Comparison of ENCODE assay signal across 11 cellular contexts in genomic region chr5:79200573-79201183, GRCh38. TPM values are rescaled to one million over a fixed set of nuclear protein-coding genes. Genes with fewer than 3 reads are reported as not detected.
DNase-seq lines count a peak whose midpoint lies in the region; FAIRE-seq and TF ChIP-seq lines count a peak whose summit lies in the region.
"Had no signal": no experiment of that assay in that cellular context is flagged by ENCODE, and none has a peak within 500 bp of the region (broad histone marks: within the 10 kb centered on the region; RNA-seq: fewer than 3 reads in every experiment).

No MANE protein-coding gene starts in this region.

- H3K4me1 ChIP-seq in OCI-LY1 (ENCODE audit: insufficient read depth, low read length, severe bottlenecking) (no peaks in the 10 kb centered on the region), fibroblast of lung (ENCODE audit: control insufficient read depth, extremely low read depth, insufficient read depth, low read length) (no peaks in the 10 kb centered on the region)

- no peak overlapping the region for H3K4me3 ChIP-seq in OCI-LY1 (ENCODE audit: low read depth, low read length, poor library complexity, severe bottlenecking)
- H3K4me3 ChIP-seq in fibroblast of lung (replicated peaks in 1 of 4; ENCODE audit: control extremely low read depth in 1 of 4, insufficient read depth in 1 of 4, low read depth in 3 of 4, low read length in 4 of 4): no peak overlapping the region

- no peak overlapping the region for H3K4me2 ChIP-seq in OCI-LY1 (ENCODE audit: low read length)
- no peak overlapping the region for H3K4me2 ChIP-seq in fibroblast of lung (ENCODE audit: extremely low read depth, insufficient read depth, low read length)

- no peaks in the 10 kb centered on the region for H3K27me3 ChIP-seq in OCI-LY1 (ENCODE audit: insufficient read depth, low read length)
- H3K27me3 ChIP-seq in fibroblast of lung (ENCODE audit: control insufficient read depth, insufficient read depth, low read length): no peaks in the 10 kb centered on the region
- H3K27me3 ChIP-seq: neutrophil had no signal

- H3K9me2 ChIP-seq in OCI-LY1 (ENCODE audit: low read depth, low read length): no peaks in the 10 kb centered on the region

- TF ChIP-seq CTCF in GM10266 (IDR thresholded peaks at IDR 0.05; ENCODE audit: control insufficient read depth, insufficient read depth, low read depth, missing control alignments): peak; percentile 45
- peak; percentile 27; the same call in 1 of the 2 replicates for TF ChIP-seq CTCF in OCI-LY1 (IDR thresholded peaks at IDR 0.05; ENCODE audit: low read length)
- peak; percentile 63 to 66 for TF ChIP-seq CTCF in fibroblast of lung (conservative IDR thresholded peaks at IDR 0.05 in 1 of 2, IDR thresholded peaks at IDR 0.05 in 1 of 2; ENCODE audit: low read depth in 1 of 2, low read length in 2 of 2)

- FAIRE-seq in A204.1 (lab: Jason Lieb, UNC): peak; percentile 90

- H3K9me3 ChIP-seq in OCI-LY1 (ENCODE audit: low read length): no peaks in the 10 kb centered on the region
- H3K9me3 ChIP-seq in fibroblast of lung (ENCODE audit: control insufficient read depth, insufficient read depth, low read depth, low read length): no peaks in the 10 kb centered on the region
- H3K9me3 ChIP-seq: neutrophil had no signal

- no peaks in the 10 kb centered on the region for H3K79me2 ChIP-seq in OCI-LY1 (ENCODE audit: insufficient read depth, low read length)
- no peaks in the 10 kb centered on the region for H3K79me2 ChIP-seq in fibroblast of lung (ENCODE audit: control insufficient read depth, insufficient read depth, low read length)

- H3K9ac ChIP-seq in OCI-LY1 (ENCODE audit: low read length) (no peak overlapping the region), fibroblast of lung (ENCODE audit: insufficient read depth, low read length) (no peak overlapping the region)

- H2AFZ ChIP-seq in OCI-LY1 (ENCODE audit: low read length) (no peak overlapping the region), fibroblast of lung (ENCODE audit: low read length) (no peak overlapping the region)

- peak; percentile 37 for DNase-seq in GM10266 (ENCODE audit: extremely low spot score)
- peak in 1 of 2 donors; percentile 19 for DNase-seq in fibroblast of lung (ENCODE audit: low read depth in 2 of 2)
- DNase-seq in islet precursor cell: no peak
- no peak for DNase-seq in GM19240 (ENCODE audit: insufficient read length, low spot score)
- DNase-seq in nucleus accumbens (lab: John Stamatoyannopoulos, UW): no peak
- no peak for DNase-seq in NCI-H1092 (lab: John Stamatoyannopoulos, UW)
- DNase-seq: activated naive CD8-positive, alpha-beta T cell treated with anti-CD3 and anti-CD28 coated beads, Interleukin-2, amount 10 ng/mL, durations not matched to agents 7 days and 5 days; NCI-H1417 had no signal

- no peak overlapping the region for H3K27ac ChIP-seq in OCI-LY1 (ENCODE audit: low read depth, low read length, poor library complexity, severe bottlenecking)
- H3K27ac ChIP-seq in fibroblast of lung (ENCODE audit: insufficient read depth, low read length): no peak overlapping the region
- H3K27ac ChIP-seq: neutrophil had no signal

- H3F3A ChIP-seq in OCI-LY1 (ENCODE audit: insufficient read depth, low read length): no peaks in the 10 kb centered on the region

- H3K36me3 ChIP-seq in OCI-LY1 (ENCODE audit: insufficient read depth, low read length): no peaks in the 10 kb centered on the region
- H3K36me3 ChIP-seq in fibroblast of lung (ENCODE audit: control insufficient read depth, insufficient read depth, low read length): no peaks in the 10 kb centered on the region
- H3K36me3 ChIP-seq: neutrophil had no signal

- H4K20me1 ChIP-seq in OCI-LY1 (ENCODE audit: insufficient read depth, low read length) (no peaks in the 10 kb centered on the region), fibroblast of lung (ENCODE audit: control insufficient read depth, extremely low read depth, insufficient read depth, low read length) (no peaks in the 10 kb centered on the region)

RNA-seq across cellular contexts. Expression of gene JMY, which starts 35.3 kb away (rescaled TPM):
- 19.3 and 27.2 TPM in 2 replicates for total RNA-seq in fibroblast of lung
- polyA plus RNA-seq in fibroblast of lung: 3.4 and 4.1 TPM in 2 replicates
- polyA plus RNA-seq in fibroblast of lung (2012): 2.3 and 3.0 TPM in 2 replicates
- polyA minus RNA-seq in fibroblast of lung (ENCODE audit: low replicate concordance): 0.67 and 2.2 TPM in 2 replicates
